In genomic region chr20:63943007-63943807, GRCh38 we compare ENCODE assay signal across 16 cellular contexts. TPM values are rescaled to one million over a fixed set of nuclear protein-coding genes. Genes with fewer than 3 reads are reported as not detected.
DNase-seq lines count a peak whose midpoint lies in the region; ATAC-seq, FAIRE-seq and TF ChIP-seq lines count a peak whose summit lies in the region.
"Had no signal": no experiment of that assay in that cellular context is flagged by ENCODE, and none has a peak within 500 bp of the region (broad histone marks: within the 10 kb centered on the region; RNA-seq: fewer than 3 reads in every experiment).

No MANE protein-coding gene starts in this region.

- H3K9ac ChIP-seq in Karpas-422 (ENCODE audit: low read length) = no peak overlapping the region

- WGBS in right cardiac atrium = 66% methylated on average over 19 of the region's 19 CpGs
- WGBS in small intestine, 3 donors = 87 to 91% (median 89%) methylated on average over 19 of the region's 19 CpGs

- H3K4me3 Mint-ChIP-seq in GM23338 = no peak overlapping the region
- H3K4me3 Mint-ChIP-seq in activated T-helper 1 cell treated with anti-CD3 and anti-CD28 coated beads, Interleukin-12 subunit alpha, Interleukin-12 subunit beta, Interleukin-2, Interleukin-4 antibody, amounts not matched to agents 30 ng/mL and 10 ng/mL and 1 ng/mL, durations not matched to agents 14 hours and 24 hours and 36 hours = no peak overlapping the region

- H3K4me3 ChIP-seq in GM23338 = peak overlapping the region; percentile 46; the same call in 1 of the 2 replicates
- no peak overlapping the region for H3K4me3 ChIP-seq in right cardiac atrium (ENCODE audit: low read length)
- no peak overlapping the region for H3K4me3 ChIP-seq in small intestine (ENCODE audit: low read depth in 1 of 2, low read length in 2 of 2)
- no peak overlapping the region for H3K4me3 ChIP-seq in Karpas-422 (ENCODE audit: low read length)
- H3K4me3 ChIP-seq: HAP-1 had no signal

- H4K20me1 ChIP-seq in GM23338 (replicated peaks; ENCODE audit: insufficient read depth) (peaks cover 8% of the 10 kb centered on the region), Karpas-422 (ENCODE audit: insufficient read depth, low read depth, low read length) (peaks cover 20% of the 10 kb centered on the region)

- H3K4me1 ChIP-seq in GM23338 (ENCODE audit: insufficient read depth) (peaks cover 10% of the 10 kb centered on the region; the same call in 1 of the 2 replicates), right cardiac atrium (ENCODE audit: control insufficient read depth, insufficient read depth, low read length) (peaks cover 3% of the 10 kb centered on the region), small intestine (ENCODE audit: control insufficient read depth in 2 of 2, insufficient read depth in 1 of 2, low read depth in 1 of 2, low read length in 1 of 2) (no peaks in the 10 kb centered on the region), Karpas-422 (ENCODE audit: low read length) (no peaks in the 10 kb centered on the region)
- H3K4me1 ChIP-seq: HAP-1 had no signal

- H3K27ac Mint-ChIP-seq in GM23338 = no peak overlapping the region
- no peak overlapping the region for H3K27ac Mint-ChIP-seq in activated T-helper 1 cell treated with anti-CD3 and anti-CD28 coated beads, Interleukin-12 subunit alpha, Interleukin-12 subunit beta, Interleukin-2, Interleukin-4 antibody, amounts not matched to agents 30 ng/mL and 10 ng/mL and 1 ng/mL, durations not matched to agents 14 hours and 24 hours and 36 hours

- H3K4me1 Mint-ChIP-seq in GM23338 = peaks cover 6% of the 10 kb centered on the region
- peaks cover 19% of the 10 kb centered on the region for H3K4me1 Mint-ChIP-seq in activated T-helper 1 cell treated with anti-CD3 and anti-CD28 coated beads, Interleukin-12 subunit alpha, Interleukin-12 subunit beta, Interleukin-2, Interleukin-4 antibody, amounts not matched to agents 30 ng/mL and 10 ng/mL and 1 ng/mL, durations not matched to agents 14 hours and 24 hours and 36 hours (ENCODE audit: low read depth)

- intact Hi-C loops in right cardiac atrium (cut with DNase I) = no loop called here
- intact Hi-C loops in activated T-helper 1 cell treated with anti-CD3 and anti-CD28 coated beads, Interleukin-12 subunit alpha, Interleukin-12 subunit beta, Interleukin-2, Interleukin-4 antibody, amounts not matched to agents 30 ng/mL and 10 ng/mL and 1 ng/mL, durations not matched to agents 14 hours and 24 hours and 36 hours (cut with micrococcal nuclease) = no loop called here

- H3K9me3 Mint-ChIP-seq in GM23338 = peaks cover 1% of the 10 kb centered on the region; the same call in 1 of the 3 replicates
- no peaks in the 10 kb centered on the region for H3K9me3 Mint-ChIP-seq in activated T-helper 1 cell treated with anti-CD3 and anti-CD28 coated beads, Interleukin-12 subunit alpha, Interleukin-12 subunit beta, Interleukin-2, Interleukin-4 antibody, amounts not matched to agents 30 ng/mL and 10 ng/mL and 1 ng/mL, durations not matched to agents 14 hours and 24 hours and 36 hours
- H3K9me3 Mint-ChIP-seq: activated naive CD8-positive, alpha-beta T cell treated with anti-CD3 and anti-CD28 coated beads, Interleukin-2, amount 10 ng/mL, durations not matched to agents 7 days and 5 days had no signal

- DNase-seq in GM23338 (ENCODE audit: low spot score) = no peak
- DNase-seq in NCI-H524 treated with DMSO at 0.1 percent for 48 hours (lab: John Stamatoyannopoulos, UW) = peak; percentile 58
- peak in 2 of 3 donors; percentile 56 to 61 for DNase-seq in right cardiac atrium
- no peak for DNase-seq in small intestine
- DNase-seq in midbrain (lab: John Stamatoyannopoulos, UW) = no peak
- DNase-seq in Karpas-422 = no peak
- no peak for DNase-seq in activated CD4-positive, alpha-beta T cell treated with anti-CD3 and anti-CD28 coated beads for 1 hour
- DNase-seq in activated T-helper 1 cell treated with anti-CD3 and anti-CD28 coated beads, Interleukin-12 subunit alpha, Interleukin-12 subunit beta, Interleukin-2, Interleukin-4 antibody, amounts not matched to agents 30 ng/mL and 10 ng/mL and 1 ng/mL, durations not matched to agents 14 hours and 24 hours and 36 hours (ENCODE audit: low spot score) = no peak
- DNase-seq: activated naive CD8-positive, alpha-beta T cell treated with anti-CD3 and anti-CD28 coated beads, Interleukin-2, amount 10 ng/mL, durations not matched to agents 7 days and 5 days; cortex of kidney; left colon; NCI-H2081; nucleus accumbens; stimulated activated CD4-positive, alpha-beta T cell treated with anti-CD3 and anti-CD28 coated beads, Interleukin-2, amount 100 ng/mL, for 24 hours had no signal

- H3K27me3 Mint-ChIP-seq in GM23338 (ENCODE audit: insufficient read depth, low read depth, poor library complexity) = peaks cover 27% of the 10 kb centered on the region
- no peaks in the 10 kb centered on the region for H3K27me3 Mint-ChIP-seq in activated T-helper 1 cell treated with anti-CD3 and anti-CD28 coated beads, Interleukin-12 subunit alpha, Interleukin-12 subunit beta, Interleukin-2, Interleukin-4 antibody, amounts not matched to agents 30 ng/mL and 10 ng/mL and 1 ng/mL, durations not matched to agents 14 hours and 24 hours and 36 hours (ENCODE audit: insufficient read depth)
- H3K27me3 Mint-ChIP-seq: activated naive CD8-positive, alpha-beta T cell treated with anti-CD3 and anti-CD28 coated beads, Interleukin-2, amount 10 ng/mL, durations not matched to agents 7 days and 5 days had no signal

- H3F3A ChIP-seq in GM23338 (replicated peaks; ENCODE audit: low read depth) = peaks cover 34% of the 10 kb centered on the region

- no peak overlapping the region for H2AFZ ChIP-seq in GM23338
- no peak overlapping the region for H2AFZ ChIP-seq in Karpas-422 (ENCODE audit: low read length)

- no peaks in the 10 kb centered on the region for H3K9me3 ChIP-seq in right cardiac atrium (ENCODE audit: control insufficient read depth, low read length)
- no peaks in the 10 kb centered on the region for H3K9me3 ChIP-seq in small intestine (ENCODE audit: control insufficient read depth, low read depth)
- no peaks in the 10 kb centered on the region for H3K9me3 ChIP-seq in Karpas-422 (ENCODE audit: low read length)
- H3K9me3 ChIP-seq: HAP-1 had no signal

- H3K9me2 ChIP-seq in GM23338 (ENCODE audit: insufficient read depth) (no peaks in the 10 kb centered on the region), Karpas-422 (replicated peaks; ENCODE audit: insufficient read depth, low read length) (no peaks in the 10 kb centered on the region)

- peak overlapping the region; percentile 73 for H3K4me2 ChIP-seq in GM23338
- H3K4me2 ChIP-seq in Karpas-422 (ENCODE audit: low read depth, low read length, poor library complexity, severe bottlenecking) = no peak overlapping the region

- H3K36me3 ChIP-seq in GM23338 (ENCODE audit: insufficient read depth) (no peaks in the 10 kb centered on the region), small intestine (ENCODE audit: control insufficient read depth in 2 of 2, insufficient read depth in 2 of 2, low read length in 2 of 2) (peaks cover 10 to 41% of the 10 kb centered on the region in 2 donors), Karpas-422 (ENCODE audit: insufficient read depth, low read length) (peaks cover 9% of the 10 kb centered on the region; the same call in 1 of the 2 replicates)

- no peak for FAIRE-seq in small intestine (lab: Jason Lieb, UNC)

- ATAC-seq in GM23338 (no peak), right cardiac atrium (no peak)
- ATAC-seq: stimulated activated naive CD8-positive, alpha-beta T cell treated with anti-CD3 and anti-CD28 coated beads, Interleukin-15, Interleukin-2, amounts not matched to agents 100 U/mL and 50 U/mL, for 24 hours had no signal

- no peak for TF ChIP-seq CTCF in GM23338 (conservative IDR thresholded peaks at IDR 0.05; ENCODE audit: low read depth in 2 of 2)

- H3K27ac ChIP-seq in GM23338 (ENCODE audit: low read depth) (peak overlapping the region; percentile 96), right cardiac atrium (ENCODE audit: low read length) (no peak overlapping the region), small intestine (ENCODE audit: low read depth in 1 of 2, low read length in 1 of 2) (peak overlapping the region; percentile 4 to 61), Karpas-422 (ENCODE audit: low read length) (no peak overlapping the region)

- H3K79me2 ChIP-seq in GM23338 (replicated peaks; ENCODE audit: insufficient read depth) = peaks cover 17% of the 10 kb centered on the region
- H3K79me2 ChIP-seq in Karpas-422 (ENCODE audit: low read length) = peaks cover 32% of the 10 kb centered on the region

- no peaks in the 10 kb centered on the region for H3K27me3 ChIP-seq in GM23338 (ENCODE audit: insufficient read depth)
- H3K27me3 ChIP-seq in right cardiac atrium (ENCODE audit: control insufficient read depth, insufficient read depth) = no peaks in the 10 kb centered on the region
- no peaks in the 10 kb centered on the region for H3K27me3 ChIP-seq in small intestine (ENCODE audit: control insufficient read depth in 2 of 2, insufficient read depth in 2 of 2, low read length in 2 of 2)
- H3K27me3 ChIP-seq in Karpas-422 (ENCODE audit: low read length) = no peaks in the 10 kb centered on the region

- H3K36me3 Mint-ChIP-seq in GM23338 (ENCODE audit: low read depth) = peaks cover 21% of the 10 kb centered on the region
- peaks cover 6% of the 10 kb centered on the region for H3K36me3 Mint-ChIP-seq in activated T-helper 1 cell treated with anti-CD3 and anti-CD28 coated beads, Interleukin-12 subunit alpha, Interleukin-12 subunit beta, Interleukin-2, Interleukin-4 antibody, amounts not matched to agents 30 ng/mL and 10 ng/mL and 1 ng/mL, durations not matched to agents 14 hours and 24 hours and 36 hours (ENCODE audit: low read depth)

RNA-seq across cellular contexts. Expression of gene UCKL1, which starts 13.0 kb away (rescaled TPM):
- 46.5 and 56.8 TPM in 2 replicates for total RNA-seq in GM23338 (2014; rRNA removed; shearing (Covaris generic))
- 82.5 and 89.3 TPM in 2 replicates for polyA plus RNA-seq in GM23338 (2016; fragmentation: Nextera tagmentation; extraction: Ambion mirVana)
- total RNA-seq in right cardiac atrium = 10 to 100 TPM; 35.5 to 47.0 (median 44.0) TPM
- 36.5 TPM for polyA plus RNA-seq in right cardiac atrium
- polyA plus RNA-seq in small intestine = 100 to 1,000 TPM in 1 of 3 donors, 10 to 100 TPM in 2; 47.1 to 131 (median 81.1) TPM
- total RNA-seq in Karpas-422 (2014; rRNA removed; shearing (Covaris generic); ENCODE audit: low replicate concordance) = 32.3 and 35.3 TPM in 2 replicates
- total RNA-seq in activated T-helper 1 cell treated with anti-CD3 and anti-CD28 coated beads, Interleukin-12 subunit alpha, Interleukin-12 subunit beta, Interleukin-2, Interleukin-4 antibody, amounts not matched to agents 30 ng/mL and 10 ng/mL and 1 ng/mL, durations not matched to agents 14 hours and 24 hours and 36 hours = 48.7 and 49.3 TPM in 2 replicates

RNA-seq across cellular contexts. Expression of gene ZNF512B, which starts 26.5 kb away (rescaled TPM):
- total RNA-seq in GM23338 (2014; rRNA removed; shearing (Covaris generic)) = 21.4 and 28.8 TPM in 2 replicates
- polyA plus RNA-seq in GM23338 (2016; fragmentation: Nextera tagmentation; extraction: Ambion mirVana) = 6.0 and 6.1 TPM in 2 replicates
- total RNA-seq in right cardiac atrium = 10 to 100 TPM; 12.3 to 16.1 (median 13.6) TPM
- 9.8 TPM for polyA plus RNA-seq in right cardiac atrium
- polyA plus RNA-seq in small intestine = 1 to 10 TPM; 2.5 to 4.3 (median 3.0) TPM
- total RNA-seq in Karpas-422 (2014; rRNA removed; shearing (Covaris generic); ENCODE audit: low replicate concordance) = 4.2 and 9.0 TPM in 2 replicates
- total RNA-seq in activated T-helper 1 cell treated with anti-CD3 and anti-CD28 coated beads, Interleukin-12 subunit alpha, Interleukin-12 subunit beta, Interleukin-2, Interleukin-4 antibody, amounts not matched to agents 30 ng/mL and 10 ng/mL and 1 ng/mL, durations not matched to agents 14 hours and 24 hours and 36 hours = 28.0 and 28.3 TPM in 2 replicates

RNA-seq across cellular contexts. Expression of gene SAMD10, which starts 36.2 kb away (rescaled TPM):
- total RNA-seq in GM23338 (2014; rRNA removed; shearing (Covaris generic)) = 2.8 and 7.3 TPM in 2 replicates
- polyA plus RNA-seq in GM23338 (2016; fragmentation: Nextera tagmentation; extraction: Ambion mirVana) (2.1 and 3.2 TPM in 2 replicates), right cardiac atrium (4.8 TPM), small intestine (1 to 10 TPM; 3.6 to 7.3 (median 5.8) TPM)
- total RNA-seq in right cardiac atrium = 1 to 10 TPM; 3.3 to 4.9 (median 3.8) TPM
- total RNA-seq in Karpas-422 (2014; rRNA removed; shearing (Covaris generic); ENCODE audit: low replicate concordance) = 11.7 and 13.0 TPM in 2 replicates
- total RNA-seq in activated T-helper 1 cell treated with anti-CD3 and anti-CD28 coated beads, Interleukin-12 subunit alpha, Interleukin-12 subunit beta, Interleukin-2, Interleukin-4 antibody, amounts not matched to agents 30 ng/mL and 10 ng/mL and 1 ng/mL, durations not matched to agents 14 hours and 24 hours and 36 hours = 29.4 and 34.9 TPM in 2 replicates

RNA-seq across cellular contexts. Expression of gene PRPF6, which starts 37.7 kb away (rescaled TPM):
- total RNA-seq in GM23338 (2014; rRNA removed; shearing (Covaris generic)) = 73.5 and 79.9 TPM in 2 replicates
- polyA plus RNA-seq in GM23338 (2016; fragmentation: Nextera tagmentation; extraction: Ambion mirVana) (53.8 and 56.2 TPM in 2 replicates), right cardiac atrium (29.6 TPM), small intestine (10 to 100 TPM; 35.3 to 48.6 (median 47.5) TPM)
- 10 to 100 TPM; 42.5 to 44.7 (median 43.5) TPM for total RNA-seq in right cardiac atrium
- total RNA-seq in Karpas-422 (2014; rRNA removed; shearing (Covaris generic); ENCODE audit: low replicate concordance) = 24.2 and 40.7 TPM in 2 replicates
- 82.3 and 83.6 TPM in 2 replicates for total RNA-seq in activated T-helper 1 cell treated with anti-CD3 and anti-CD28 coated beads, Interleukin-12 subunit alpha, Interleukin-12 subunit beta, Interleukin-2, Interleukin-4 antibody, amounts not matched to agents 30 ng/mL and 10 ng/mL and 1 ng/mL, durations not matched to agents 14 hours and 24 hours and 36 hours

RNA-seq across cellular contexts. Expression of gene DNAJC5, which starts 48.3 kb away (rescaled TPM):
- 29.5 and 33.5 TPM in 2 replicates for total RNA-seq in GM23338 (2014; rRNA removed; shearing (Covaris generic))
- polyA plus RNA-seq in GM23338 (2016; fragmentation: Nextera tagmentation; extraction: Ambion mirVana) = 6.9 and 7.1 TPM in 2 replicates
- 10 to 100 TPM; 43.1 to 51.0 (median 49.9) TPM for total RNA-seq in right cardiac atrium
- polyA plus RNA-seq in right cardiac atrium = 32.2 TPM
- 10 to 100 TPM; 37.0 to 52.3 (median 43.7) TPM for polyA plus RNA-seq in small intestine
- total RNA-seq in Karpas-422 (2014; rRNA removed; shearing (Covaris generic); ENCODE audit: low replicate concordance) = 22.9 and 28.5 TPM in 2 replicates
- 47.5 and 48.2 TPM in 2 replicates for total RNA-seq in activated T-helper 1 cell treated with anti-CD3 and anti-CD28 coated beads, Interleukin-12 subunit alpha, Interleukin-12 subunit beta, Interleukin-2, Interleukin-4 antibody, amounts not matched to agents 30 ng/mL and 10 ng/mL and 1 ng/mL, durations not matched to agents 14 hours and 24 hours and 36 hours

Comparison
In these comparisons a context has a peak if more than half of its experiments do, and no peak if none do; other contexts are left out.
1. DNase-seq: peak in NCI-H524 treated with DMSO at 0.1 percent for 48 hours (single experiment) and right cardiac atrium (2 of 3); none in GM23338 (single experiment), small intestine (single experiment), midbrain (single experiment), Karpas-422 (single experiment), activated CD4-positive, alpha-beta T cell treated with anti-CD3 and anti-CD28 coated beads for 1 hour (single experiment) and activated T-helper 1 cell treated with anti-CD3 and anti-CD28 coated beads, Interleukin-12 subunit alpha, Interleukin-12 subunit beta, Interleukin-2, Interleukin-4 antibody, amounts not matched to agents 30 ng/mL and 10 ng/mL and 1 ng/mL, durations not matched to agents 14 hours and 24 hours and 36 hours (single experiment).
2. H3K27ac ChIP-seq: peak in GM23338 (single experiment) and small intestine (2 of 2); none in right cardiac atrium (single experiment) and Karpas-422 (single experiment).